Comparison of ENCODE assay signal across 28 cellular contexts in genomic region chrX:88865634-88866033, GRCh38.
"Had no signal": no experiment of that assay in that cellular context is flagged by ENCODE, and none has a peak within 500 bp of the region (broad histone marks: within the 10 kb centered on the region; RNA-seq: fewer than 3 reads in every experiment).

No MANE protein-coding gene starts in this region.

- DNase-seq: Kasumi-1, MG63, MV-4-11, NCI-H1092, NCI-H1105, NCI-H1417 treated with DMSO at 0.1 percent for 48 hours, NCI-H1436 treated with DMSO at 0.1 percent for 48 hours, NCI-H1694 treated with DMSO at 0.1 percent for 48 hours, NCI-H187 treated with DMSO at 0.1 percent for 48 hours, NCI-H2029, NCI-H2081, NCI-H2171 treated with DMSO at 0.1 percent for 48 hours, NCI-H2227 treated with DMSO at 0.1 percent for 48 hours, NCI-H345, NCI-H446, NCI-H510A treated with DMSO at 0.1 percent for 48 hours, NCI-H524 treated with DMSO at 0.1 percent for 48 hours, NCI-H526 treated with DMSO at 0.1 percent for 48 hours, NCI-H774, Peyer's patch, Right ventricle myocardium superior, RPMI8226, SHP77 treated with DMSO at 0.1 percent for 48 hours, SW 1271, T-helper 1 cell had no signal

- H3K4me2 ChIP-seq: KMS-11 had no signal

- H3K4me3 Mint-ChIP-seq: T-helper 1 cell treated with Interleukin-12 subunit alpha and Interleukin-12 subunit beta and Interleukin-4 antibody, amounts not matched to agents 30 μg/mL and 1 μg/mL, for 36 hours had no signal

- H3K9me3 ChIP-seq: MG63, Peyer's patch, SJSA1 had no signal

- H3K27me3 ChIP-seq: MG63, Peyer's patch, SJSA1 had no signal

- H3K36me3 ChIP-seq: MG63, Peyer's patch, SJSA1 had no signal

- H3K9ac ChIP-seq: KMS-11 had no signal

- H3K4me3 ChIP-seq: MG63, Peyer's patch, SJSA1 had no signal

- H3K27ac ChIP-seq: KMS-11, Peyer's patch, SJSA1 had no signal

- H3K27ac Mint-ChIP-seq: T-helper 1 cell treated with Interleukin-12 subunit alpha and Interleukin-12 subunit beta and Interleukin-4 antibody, amounts not matched to agents 30 μg/mL and 1 μg/mL, for 36 hours had no signal

- H3K4me1 ChIP-seq: Peyer's patch, SJSA1 had no signal
